15 cellular contexts compared by ENCODE assay signal in genomic region chr3:25654576-25654975, GRCh38.
"Had no signal": no experiment of that assay in that cellular context is flagged by ENCODE, and none has a peak within 500 bp of the region (broad histone marks: within the 10 kb centered on the region; RNA-seq: fewer than 3 reads in every experiment).

No MANE protein-coding gene starts in this region.

- H2AFZ ChIP-seq: neural progenitor cell, parathyroid adenoma had no signal

- H3K4me1 Mint-ChIP-seq: neural progenitor cell had no signal

- H3K9ac ChIP-seq: neural progenitor cell, parathyroid adenoma, SK-N-SH had no signal

- H3K36me3 ChIP-seq: neural progenitor cell, thoracic aorta had no signal

- H3K4me3 ChIP-seq: neural progenitor cell, stomach, thoracic aorta had no signal

- H3K4me2 ChIP-seq: neural progenitor cell, SK-N-SH had no signal

- H3K9me3 ChIP-seq: SK-N-SH had no signal

- H3K27me3 ChIP-seq: neural progenitor cell, stomach had no signal

- H3K4me1 ChIP-seq: neural progenitor cell had no signal

- ATAC-seq: left lobe of liver had no signal

- H3K27ac Mint-ChIP-seq: neural progenitor cell had no signal

- DNase-seq: activated CD4-positive, alpha-beta T cell treated with anti-CD3 and anti-CD28 coated beads, Interleukin-2, amount 50 U/mL, for 1 hour; activated CD4-positive, CD25-positive, alpha-beta regulatory T cell; activated gamma-delta T cell treated with Interleukin-2 at 50 U/mL for 16 hours; activated T-cell treated with anti-CD3 and anti-CD28 coated beads, Interleukin-2, amount 50 U/mL, for 1 hour; dermis blood vessel endothelial cell; mammary epithelial cell; SK-N-SH; stimulated activated CD4-positive, alpha-beta T cell treated with anti-CD3 and anti-CD28 coated beads, Interleukin-15, amount 100 ng/mL, for 24 hours; stimulated activated CD4-positive, alpha-beta T cell treated with anti-CD3 and anti-CD28 coated beads, Interleukin-4, amount 100 ng/mL, for 24 hours; stomach; T-helper 2 cell had no signal

- H3K4me3 Mint-ChIP-seq: neural progenitor cell had no signal

- H3K27ac ChIP-seq: neural progenitor cell, parathyroid adenoma, stomach, thoracic aorta had no signal
